8 cellular contexts compared by ENCODE assay signal in genomic region chr10:28432210-28432676, GRCh38.
DNase-seq lines count a peak whose midpoint lies in the region; ATAC-seq, FAIRE-seq and TF ChIP-seq lines count a peak whose summit lies in the region.

No MANE protein-coding gene starts in this region.

- H3K27ac Mint-ChIP-seq in activated T-helper 17 cell treated with anti-CD3 and anti-CD28 coated beads, Interleukin-2, amount 50 U/mL, for 72 hours, result peak overlapping the region; percentile 36

- H3K27me3 ChIP-seq in foreskin keratinocyte, result no peaks in the 10 kb centered on the region

- no peak overlapping the region for H3K27ac ChIP-seq in foreskin keratinocyte

- H3K9me3 Mint-ChIP-seq in activated T-helper 17 cell treated with anti-CD3 and anti-CD28 coated beads, Interleukin-2, amount 50 U/mL, for 72 hours, result no peaks in the 10 kb centered on the region

- DNase-seq in AG09309 (ENCODE audit: low read depth) (peak; percentile 44), GM12892 (ENCODE audit: insufficient read length) (peak; percentile 21), HPDE6-E6E7 (ENCODE audit: extremely low spot score) (peak; percentile 22), NCI-H82 (lab: John Stamatoyannopoulos, UW) (peak; percentile 74), foreskin keratinocyte (peak; percentile 17 to 52), non-pigmented ciliary epithelial cell (ENCODE audit: low read depth) (peak; percentile 34), T1000 (lab: John Stamatoyannopoulos, UW) (no peak)

- H3K4me3 Mint-ChIP-seq in activated T-helper 17 cell treated with anti-CD3 and anti-CD28 coated beads, Interleukin-2, amount 50 U/mL, for 72 hours, result peak overlapping the region; percentile 49

- peak; percentile 60 for ATAC-seq in activated T-helper 17 cell treated with anti-CD3 and anti-CD28 coated beads, Interleukin-2, amount 50 U/mL, for 72 hours (replicated peaks)
- ATAC-seq in foreskin keratinocyte, result peak; percentile 89

- FAIRE-seq in GM12892 (lab: Jason Lieb, UNC), result peak; percentile 56

- H3K4me1 Mint-ChIP-seq in activated T-helper 17 cell treated with anti-CD3 and anti-CD28 coated beads, Interleukin-2, amount 50 U/mL, for 72 hours, result peaks cover 6% of the 10 kb centered on the region

- no peaks in the 10 kb centered on the region for H3K36me3 Mint-ChIP-seq in activated T-helper 17 cell treated with anti-CD3 and anti-CD28 coated beads, Interleukin-2, amount 50 U/mL, for 72 hours (ENCODE audit: low read depth)

- TF ChIP-seq CTCF in AG09309 (IDR thresholded peaks at IDR 0.05; ENCODE audit: control insufficient read depth, insufficient read depth, low read depth, low read length, missing control alignments), result peak; percentile 78
- TF ChIP-seq CTCF in foreskin keratinocyte (conservative IDR thresholded peaks at IDR 0.05), result peak; percentile 78

- no peaks in the 10 kb centered on the region for H3K4me1 ChIP-seq in foreskin keratinocyte

- H3K4me3 ChIP-seq in AG09309 (ENCODE audit: control insufficient read depth, low read depth, low read length), result no peak overlapping the region

- no peaks in the 10 kb centered on the region for H3K27me3 Mint-ChIP-seq in activated T-helper 17 cell treated with anti-CD3 and anti-CD28 coated beads, Interleukin-2, amount 50 U/mL, for 72 hours

- no peak for TF ChIP-seq POLR2A in GM12892 (IDR thresholded peaks at IDR 0.05; ENCODE audit: low read depth, low read length)
